22 cellular contexts compared by ENCODE assay signal in the genomic region with DNA sequence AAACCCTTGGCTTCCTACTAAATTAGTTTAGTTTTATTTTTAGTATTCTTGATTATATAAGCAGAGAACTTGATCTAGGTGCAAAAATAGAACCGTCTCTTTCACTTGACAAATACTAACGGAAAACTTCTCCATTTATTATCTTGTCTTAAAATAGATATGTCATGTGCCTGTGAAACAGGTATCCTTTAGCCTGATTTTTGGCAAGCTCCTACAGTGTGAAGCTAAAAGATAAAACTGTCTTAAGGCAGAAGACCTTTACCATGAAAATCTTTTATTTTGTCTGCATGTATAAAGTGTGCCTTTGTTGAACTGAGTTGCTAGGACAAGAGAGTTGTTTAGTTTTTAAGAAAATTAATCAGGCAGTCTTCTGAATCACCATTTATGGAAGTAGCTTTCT.
DNase-seq lines count a peak whose midpoint lies in the region; ATAC-seq and TF ChIP-seq lines count a peak whose summit lies in the region.
"Had no signal": no experiment of that assay in that cellular context is flagged by ENCODE, and none has a peak within 500 bp of the region (broad histone marks: within the 10 kb centered on the region; RNA-seq: fewer than 3 reads in every experiment).

No MANE protein-coding gene starts in this region.

- TF ChIP-seq CTCF in right lobe of liver (IDR thresholded peaks at IDR 0.05) (no peak), thoracic aorta (IDR thresholded peaks at IDR 0.05) (no peak)

- H3K9me3 ChIP-seq in right lobe of liver (no peaks in the 10 kb centered on the region), thoracic aorta (no peaks in the 10 kb centered on the region)
- H3K9me3 ChIP-seq: A549 had no signal

- peak overlapping the region; percentile 65 to 88 (median 66) for H3K27ac ChIP-seq in right lobe of liver
- peak overlapping the region in 1 of 2 donors; percentile 61 for H3K27ac ChIP-seq in thoracic aorta
- H3K27ac ChIP-seq: A549, KMS-11 had no signal

- DNase-seq in NOMO-1 treated with DMSO at 0.1 percent for 48 hours (lab: John Stamatoyannopoulos, UW; ENCODE audit: unreplicated experiment): peak; percentile 59
- DNase-seq in NOMO-1 treated with dmso at 0.1 percent for 144 hours (lab: John Stamatoyannopoulos, UW; ENCODE audit: unreplicated experiment): no peak
- peak; percentile 5 to 21 for DNase-seq in erythroblast (lab: John Stamatoyannopoulos, UW)
- no peak for DNase-seq in right lobe of liver
- DNase-seq in thoracic aorta (ENCODE audit: low spot score): no peak
- DNase-seq in NCI-H226: no peak
- DNase-seq: activated CD4-positive, alpha-beta T cell treated with anti-CD3 and anti-CD28 coated beads for 36 hours; activated CD8-positive, alpha-beta memory T cell treated with anti-CD3 and anti-CD28 coated beads, Interleukin-2, amount 50 U/mL, for 48 hours; activated naive CD4-positive, alpha-beta T cell treated with Interleukin-2 at 50 U/mL for 16 hours; CD4-positive, CD25-positive, alpha-beta regulatory T cell; left colon; NCI-H1417 treated with DMSO at 0.1 percent for 48 hours; NCI-H345; NK-92 treated with Interleukin-12 subunit alpha and Interleukin-12 subunit beta, amount 100 ng/mL, for 24 hours; SHP77; stimulated activated CD4-positive, alpha-beta T cell treated with anti-CD3 and anti-CD28 coated beads, Interleukin-15, amount 100 ng/mL, for 24 hours; T-helper 17 cell had no signal

- 17% methylated on average over 2 of the region's 2 CpGs for WGBS in right lobe of liver (ENCODE audit: insufficient coverage, low coverage, low lambda C conversion rate, missing lambda C conversion rate)

- H3K36me3 ChIP-seq in right lobe of liver (peaks cover 0 to 19% (median 2%) of the 10 kb centered on the region in 4 donors), thoracic aorta (peaks cover 15% of the 10 kb centered on the region)

- H3K27me3 ChIP-seq in right lobe of liver (no peaks in the 10 kb centered on the region), thoracic aorta (replicated peaks; ENCODE audit: insufficient read depth) (no peaks in the 10 kb centered on the region)

- H3K4me1 ChIP-seq in right lobe of liver: peaks cover 0 to 18% (median 4%) of the 10 kb centered on the region in 4 donors
- H3K4me1 ChIP-seq in thoracic aorta (ENCODE audit: control insufficient read depth in 1 of 2, low read depth in 2 of 2): peaks cover 4 to 5% of the 10 kb centered on the region in 2 donors

- TF ChIP-seq POLR2A in erythroblast (IDR thresholded peaks at IDR 0.05; ENCODE audit: low read length) (no peak), right lobe of liver (IDR thresholded peaks at IDR 0.05) (no peak)

- intact Hi-C loops in right lobe of liver (cut with DNase I): no loop called here

- H3K4me3 ChIP-seq in right lobe of liver: peak overlapping the region; percentile 14 to 42 (median 41)
- H3K4me3 ChIP-seq in thoracic aorta: peak overlapping the region; percentile 27
- H3K4me3 ChIP-seq: A549, GM23338 had no signal

- ATAC-seq in right lobe of liver (peak in 3 of 4 donors; percentile 13 to 30 (median 29)), thoracic aorta (ENCODE audit: insufficient number of reproducible peaks, low FRiP score, low read depth) (no peak), GM18867 (IDR thresholded peaks at IDR 0.05; ENCODE audit: unreplicated experiment) (no peak), GM19397 (IDR thresholded peaks at IDR 0.05; ENCODE audit: unreplicated experiment) (no peak)
- ATAC-seq: A549; activated CD4-positive, alpha-beta T cell treated with anti-CD3 and anti-CD28 coated beads for 36 hours; GM23338; left colon; T-helper 17 cell had no signal

Comparison
In these comparisons a context has a peak if more than half of its experiments do, and no peak if none do; other contexts are left out.
1. DNase-seq: peak in NOMO-1 treated with DMSO at 0.1 percent for 48 hours (single experiment) and erythroblast (2 of 2); none in NOMO-1 treated with dmso at 0.1 percent for 144 hours (single experiment), right lobe of liver (0 of 3), thoracic aorta (single experiment) and NCI-H226 (single experiment).
2. ATAC-seq: peak in right lobe of liver (3 of 4); none in thoracic aorta (single experiment), GM18867 (single experiment) and GM19397 (single experiment).